In genomic region chr17:71099003-71099710, GRCh38 we compare ENCODE assay signal across 23 cellular contexts.
DNase-seq lines count a peak whose midpoint lies in the region; ATAC-seq and TF ChIP-seq lines count a peak whose summit lies in the region.
"Had no signal": no experiment of that assay in that cellular context is flagged by ENCODE, and none has a peak within 500 bp of the region (broad histone marks: within the 10 kb centered on the region; RNA-seq: fewer than 3 reads in every experiment).

No MANE protein-coding gene starts in this region.

- H4K20me1 ChIP-seq in hepatocyte (ENCODE audit: insufficient read depth, poor library complexity, severe bottlenecking), result no peaks in the 10 kb centered on the region

- no peaks in the 10 kb centered on the region for H3K79me2 ChIP-seq in hepatocyte

- H2AFZ ChIP-seq in hepatocyte, result no peak overlapping the region
- H2AFZ ChIP-seq: GM23338, PC-9 had no signal

- 58% methylated on average over 5 of the region's 5 CpGs for WGBS in hepatocyte (ENCODE audit: low lambda C conversion rate, missing lambda C conversion rate)

- no peaks in the 10 kb centered on the region for H3K9me2 ChIP-seq in hepatocyte (replicated peaks; ENCODE audit: insufficient read depth)

- TF ChIP-seq CTCF in LNCaP clone FGC (IDR thresholded peaks at IDR 0.05; ENCODE audit: control insufficient read depth, extremely low read depth, insufficient read depth) (no peak), VCaP (conservative IDR thresholded peaks at IDR 0.05) (no peak), hepatocyte (IDR thresholded peaks at IDR 0.05; ENCODE audit: poor library complexity) (no peak)

- H3K4me3 Mint-ChIP-seq in effector memory CD8-positive, alpha-beta T cell, result no peak overlapping the region
- H3K4me3 Mint-ChIP-seq: B cell; CD8-positive, alpha-beta memory T cell; GM23338; H9; T-helper 1 cell treated with Interleukin-12 subunit alpha and Interleukin-12 subunit beta and Interleukin-4 antibody, amounts not matched to agents 30 μg/mL and 1 μg/mL, for 36 hours had no signal

- DNase-seq in GM04504 (ENCODE audit: low read depth), result peak; percentile 7
- peak; percentile 91 for DNase-seq in LNCaP clone FGC (ENCODE audit: low read depth)
- DNase-seq in hepatocyte (ENCODE audit: low spot score), result no peak
- DNase-seq in effector memory CD8-positive, alpha-beta T cell, result no peak
- no peak for DNase-seq in SHP77 (lab: John Stamatoyannopoulos, UW)
- DNase-seq in stimulated activated naive CD4-positive, alpha-beta T cell treated with Interleukin-2 at 50 U/mL for 16 hours (lab: John Stamatoyannopoulos, UW), result no peak
- DNase-seq in NCI-H1930 (lab: John Stamatoyannopoulos, UW), result no peak
- DNase-seq: Calu3; CD8-positive, alpha-beta memory T cell; GF-D8; H9; KBM-7; MM.1S; NCI-H2029 treated with DMSO at 0.1 percent for 48 hours; NCI-H524 treated with DMSO at 0.1 percent for 48 hours; PC-9; Right ventricle myocardium superior; RPMI8226 had no signal

- H3K4me1 ChIP-seq in hepatocyte (ENCODE audit: insufficient read depth), result peaks cover 6% of the 10 kb centered on the region

- H3K9me3 ChIP-seq in hepatocyte (ENCODE audit: low read depth), result no peaks in the 10 kb centered on the region

- H3K9me3 Mint-ChIP-seq in effector memory CD8-positive, alpha-beta T cell, result peaks cover 10 to 22% of the 10 kb centered on the region in 2 donors
- H3K9me3 Mint-ChIP-seq: GM23338, H9 had no signal

- H3K27me3 ChIP-seq in hepatocyte, result no peaks in the 10 kb centered on the region

- H3K36me3 ChIP-seq in hepatocyte (replicated peaks; ENCODE audit: insufficient read depth, low read depth), result no peaks in the 10 kb centered on the region

- peak overlapping the region; percentile 16 for H3K4me2 ChIP-seq in hepatocyte
- H3K4me2 ChIP-seq: GM23338, PC-9 had no signal

- H3K4me1 Mint-ChIP-seq in effector memory CD8-positive, alpha-beta T cell (ENCODE audit: low read depth in 2 of 2), result no peaks in the 10 kb centered on the region
- H3K4me1 Mint-ChIP-seq: B cell; CD8-positive, alpha-beta memory T cell had no signal

- no peaks in the 10 kb centered on the region for H3K27me3 Mint-ChIP-seq in effector memory CD8-positive, alpha-beta T cell
- H3K27me3 Mint-ChIP-seq: B cell; CD8-positive, alpha-beta memory T cell had no signal

- no peak for ATAC-seq in effector memory CD8-positive, alpha-beta T cell (replicated peaks)
- ATAC-seq: GM23338 had no signal

- H3K36me3 Mint-ChIP-seq in effector memory CD8-positive, alpha-beta T cell (ENCODE audit: insufficient read depth), result no peaks in the 10 kb centered on the region
- H3K36me3 Mint-ChIP-seq: CD8-positive, alpha-beta memory T cell had no signal

- H3K27ac ChIP-seq in VCaP, result peak overlapping the region; percentile 75
- H3K27ac ChIP-seq in hepatocyte, result peak overlapping the region; percentile 52
- H3K27ac ChIP-seq: C4-2B, PC-9 had no signal

- H3K27ac Mint-ChIP-seq in effector memory CD8-positive, alpha-beta T cell, result no peak overlapping the region
- H3K27ac Mint-ChIP-seq: B cell; CD8-positive, alpha-beta memory T cell; GM23338; H9; T-helper 1 cell treated with Interleukin-12 subunit alpha and Interleukin-12 subunit beta and Interleukin-4 antibody, amounts not matched to agents 30 μg/mL and 1 μg/mL, for 36 hours had no signal

- no peak overlapping the region for H3K4me3 ChIP-seq in LNCaP clone FGC (ENCODE audit: low read depth, low read length)
- no peak overlapping the region for H3K4me3 ChIP-seq in hepatocyte
- H3K4me3 ChIP-seq: GM23338, PC-9 had no signal

Comparison
In these comparisons a context has a peak if more than half of its experiments do, and no peak if none do; other contexts are left out.
1. DNase-seq: peak in GM04504 (single experiment) and LNCaP clone FGC (single experiment); none in hepatocyte (single experiment), effector memory CD8-positive, alpha-beta T cell (0 of 3), SHP77 (0 of 2), stimulated activated naive CD4-positive, alpha-beta T cell treated with Interleukin-2 at 50 U/mL for 16 hours (single experiment) and NCI-H1930 (0 of 2).